ENCODE assay signal across 9 cellular contexts in genomic region chr16:57446530-57447141, GRCh38. TPM values are rescaled to one million over a fixed set of nuclear protein-coding genes. Genes with fewer than 3 reads are reported as not detected.
A peak's percentile ranks its signal among the peaks of the same experiment; 100 is the strongest.
DNase-seq lines count a peak whose midpoint lies in the region; ATAC-seq and TF ChIP-seq lines count a peak whose summit lies in the region.
"Had no signal": no experiment of that assay in that cellular context is flagged by ENCODE, and none has a peak within 500 bp of the region (broad histone marks: within the 10 kb centered on the region; RNA-seq: fewer than 3 reads in every experiment).

No MANE protein-coding gene starts in this region.

- no peaks in the 10 kb centered on the region for H3K27me3 ChIP-seq in CD4-positive, alpha-beta T cell (ENCODE audit: control insufficient read depth, insufficient read depth, low read length)
- no peaks in the 10 kb centered on the region for H3K27me3 ChIP-seq in PC-3 (ENCODE audit: low read length)
- no peaks in the 10 kb centered on the region for H3K27me3 ChIP-seq in brain microvascular endothelial cell (replicated peaks)

- peak overlapping the region; percentile 88 for H3K27ac Mint-ChIP-seq in CD4-positive, alpha-beta T cell

- H3K27me3 Mint-ChIP-seq in CD4-positive, alpha-beta T cell, result no peaks in the 10 kb centered on the region

- intact Hi-C loops in CD4-positive, alpha-beta T cell (cut with DNase I, micrococcal nuclease), result loop anchor here in 1 of 2 experiments (1.0 to 10.0 kb wide), 4 partner anchors 16 to 286 kb away; partner anchors contain the start of genes ARL2BP, POLR2C, PSME3IP1 and RSPRY1
- intact Hi-C loops in PC-3 (cut with micrococcal nuclease), result no loop called here

- H3K36me3 Mint-ChIP-seq in CD4-positive, alpha-beta T cell (ENCODE audit: low read depth), result peaks cover 32% of the 10 kb centered on the region

- peak overlapping the region; percentile 96 for H3K4me3 Mint-ChIP-seq in CD4-positive, alpha-beta T cell

- H2AFZ ChIP-seq in PC-3 (ENCODE audit: low read length), result peak overlapping the region; percentile 77

- POLR2A ChIA-PET in CD4-positive, alpha-beta T cell (lab: Charles Lee), result interaction anchor here (0.5 to 3.7 kb wide), 19 partner anchors 10 to 577 kb away, joined by 3 to 82 read pairs (median 6); partner anchors contain the start of genes ARL2BP, CCDC102A, KATNB1 and POLR2C
- POLR2A ChIA-PET in PC-3 (lab: Charles Lee; ENCODE audit: unreplicated experiment), result interaction anchor here (1.0 kb wide), 1 partner anchor 14 kb away, joined by 3 read pairs; no protein-coding TSS in a partner anchor

- H3K27ac ChIP-seq in CD4-positive, alpha-beta T cell (ENCODE audit: low read depth, low read length), result peak overlapping the region; percentile 79
- H3K27ac ChIP-seq in PC-3 (ENCODE audit: low read length) (peak overlapping the region; percentile 40; the same call in 1 of the 2 replicates), brain microvascular endothelial cell (peak overlapping the region; percentile 65)

- H3K36me3 ChIP-seq in PC-3 (ENCODE audit: low read depth, low read length), result peaks cover under 1% of the 10 kb centered on the region
- H3K36me3 ChIP-seq in brain microvascular endothelial cell (replicated peaks), result no peaks in the 10 kb centered on the region

- TF ChIP-seq CTCF in CD4-positive, alpha-beta T cell (IDR thresholded peaks at IDR 0.05), result no peak
- TF ChIP-seq CTCF in PC-3 (conservative IDR thresholded peaks at IDR 0.05; ENCODE audit: low read depth, low read length), result no peak
- TF ChIP-seq CTCF in brain microvascular endothelial cell (IDR thresholded peaks at IDR 0.05; ENCODE audit: low read depth, low read length, missing control alignments), result no peak

- peak in 4 of 10 experiments; percentile 2 to 12 (median 6) for DNase-seq in CD4-positive, alpha-beta T cell
- peak; percentile 37 for DNase-seq in GM19238 (ENCODE audit: insufficient read length, low spot score)
- DNase-seq in PC-3, result peak; percentile 16
- DNase-seq in brain microvascular endothelial cell, result peak; percentile 28
- peak; percentile 18 for DNase-seq in iris pigment epithelial cell (ENCODE audit: low read depth)
- peak; percentile 1 for DNase-seq in stimulated activated CD4-positive, alpha-beta T cell treated with anti-CD3 and anti-CD28 coated beads, Interleukin-2, amount 100 ng/mL, for 4 hours (ENCODE audit: low read depth)
- no peak for DNase-seq in H4 (ENCODE audit: low spot score)

- H3K9me2 ChIP-seq in PC-3 (replicated peaks; ENCODE audit: low read length), result no peaks in the 10 kb centered on the region

- H3K9ac ChIP-seq in PC-3 (ENCODE audit: low read length), result peak overlapping the region; percentile 96

- no peaks in the 10 kb centered on the region for H3K9me3 Mint-ChIP-seq in CD4-positive, alpha-beta T cell

- H3K4me1 Mint-ChIP-seq in CD4-positive, alpha-beta T cell (ENCODE audit: low read depth), result peaks cover 34% of the 10 kb centered on the region

- CTCF ChIA-PET in CD4-positive, alpha-beta T cell (lab: Charles Lee), result interaction anchor here (1.0 to 6.1 kb wide), 6 partner anchors 13 to 146 kb away, joined by 3 to 55 read pairs (median 7); partner anchors contain the start of genes CCDC102A and POLR2C
- CTCF ChIA-PET in PC-3 (lab: Charles Lee), result interaction anchor here (0.5 to 1.1 kb wide), 2 partner anchors 25 to 72 kb away, joined by 4 to 17 read pairs; no protein-coding TSS in a partner anchor

- H3K9me3 ChIP-seq in CD4-positive, alpha-beta T cell (ENCODE audit: control insufficient read depth, low read length), result no peaks in the 10 kb centered on the region
- no peaks in the 10 kb centered on the region for H3K9me3 ChIP-seq in PC-3 (ENCODE audit: low read length)

- peak overlapping the region; percentile 99 for H3K4me2 ChIP-seq in PC-3 (ENCODE audit: low read length)

- ATAC-seq in CD4-positive, alpha-beta T cell (ENCODE audit: poor library complexity), result peak; percentile 10
- peak; percentile 6 for ATAC-seq in HG03280 (IDR thresholded peaks at IDR 0.05; ENCODE audit: unreplicated experiment)
- ATAC-seq in PC-3, result peak; percentile 42

- no TSS peak for BruUV-seq in PC-3 (replicated peaks; lab: Mats Ljungman, UMichigan)

- no peaks in the 10 kb centered on the region for H3F3A ChIP-seq in PC-3 (ENCODE audit: low read length, unreplicated experiment)

- peaks cover 12% of the 10 kb centered on the region for H3K4me1 ChIP-seq in PC-3 (ENCODE audit: insufficient read depth, low read length)

- peak overlapping the region; percentile 98 for H3K4me3 ChIP-seq in PC-3 (ENCODE audit: low read length)
- peak overlapping the region; percentile 90 for H3K4me3 ChIP-seq in brain microvascular endothelial cell (ENCODE audit: low read depth, low read length)

- in situ Hi-C loops in brain microvascular endothelial cell (cut with HindIII; ENCODE audit: low pct_ligation_motif_present, low sequenced_read_pairs), result no loop called here

- H4K20me1 ChIP-seq in PC-3 (ENCODE audit: low read length), result no peaks in the 10 kb centered on the region

- peaks cover 73% of the 10 kb centered on the region for H3K79me2 ChIP-seq in PC-3 (ENCODE audit: low read length)

RNA-seq across cellular contexts. Expression of gene CIAPIN1, which starts 0.5 kb away (rescaled TPM):
- 10 to 100 TPM; 27.8 to 28.0 TPM for total RNA-seq in CD4-positive, alpha-beta T cell
- total RNA-seq in PC-3 (2014; rRNA removed), result 35.6 and 48.6 TPM in 2 replicates
- 88.4 and 96.4 TPM in 2 replicates for total RNA-seq in H4 (2014; rRNA removed; shearing (Covaris generic))

RNA-seq across cellular contexts. Expression of gene COQ9, which starts 0.6 kb away (rescaled TPM):
- 1 to 10 TPM; 7.0 to 7.6 TPM for total RNA-seq in CD4-positive, alpha-beta T cell
- total RNA-seq in PC-3 (2014; rRNA removed), result 67.0 and 67.4 TPM in 2 replicates
- total RNA-seq in H4 (2014; rRNA removed; shearing (Covaris generic)), result 67.6 and 76.9 TPM in 2 replicates

RNA-seq across cellular contexts. Expression of gene POLR2C, which starts 15.8 kb away (rescaled TPM):
- 100 to 1,000 TPM; 124 to 125 TPM for total RNA-seq in CD4-positive, alpha-beta T cell
- total RNA-seq in PC-3 (2014; rRNA removed), result 83.2 and 114 TPM in 2 replicates
- total RNA-seq in H4 (2014; rRNA removed; shearing (Covaris generic)), result 201 and 244 TPM in 2 replicates

RNA-seq across cellular contexts. Expression of gene DOK4, which starts 39.7 kb away (rescaled TPM):
- 1 to 10 TPM; 2.4 to 2.9 TPM for total RNA-seq in CD4-positive, alpha-beta T cell
- total RNA-seq in PC-3 (2014; rRNA removed), result 4.1 and 4.9 TPM in 2 replicates
- 15.5 and 25.4 TPM in 2 replicates for total RNA-seq in H4 (2014; rRNA removed; shearing (Covaris generic))

RNA-seq across cellular contexts. Expression of gene CCL17, which starts 42.1 kb away (rescaled TPM):
- not detected for total RNA-seq in CD4-positive, alpha-beta T cell
- not detected in 2 replicates for total RNA-seq in PC-3 (2014; rRNA removed)
- total RNA-seq in H4 (2014; rRNA removed; shearing (Covaris generic)), result not detected in 2 replicates
- total RNA-seq: T-helper 2 cell treated with Interferon-gamma antibody and Interleukin-4, amounts not matched to agents 100 ng/mL and 5 ng/mL, for 36 hours had no signal
